8 cellular contexts compared by ENCODE assay signal in genomic region chr2:200483729-200484198, GRCh38. TPM values are rescaled to one million over a fixed set of nuclear protein-coding genes. Genes with fewer than 3 reads are reported as not detected.
DNase-seq lines count a peak whose midpoint lies in the region; ATAC-seq, FAIRE-seq and TF ChIP-seq lines count a peak whose summit lies in the region.

No MANE protein-coding gene starts in this region.

- DNase-seq in SHP77 (lab: John Stamatoyannopoulos, UW), result peak; percentile 31 to 62
- DNase-seq in SHP77 treated with DMSO at 0.1 percent for 48 hours (lab: John Stamatoyannopoulos, UW), result no peak
- DNase-seq in HTR-8/SVneo (ENCODE audit: insufficient read length, low spot score), result peak; percentile 26
- peak; percentile 13 for DNase-seq in RPMI7951 (ENCODE audit: low read depth)
- DNase-seq in foreskin fibroblast, result peak in 1 of 2 donors; percentile 63
- DNase-seq in NCI-H1092 treated with DMSO at 0.1 percent for 48 hours (lab: John Stamatoyannopoulos, UW), result no peak
- no peak for DNase-seq in NOMO-1 (lab: John Stamatoyannopoulos, UW; ENCODE audit: unreplicated experiment in 2 of 2)

- peak; percentile 45 for ATAC-seq in GM21390 (IDR thresholded peaks at IDR 0.05; ENCODE audit: unreplicated experiment)

- no peak overlapping the region for H3K4me3 ChIP-seq in foreskin fibroblast (ENCODE audit: low read depth in 1 of 2, low read length in 2 of 2)

- FAIRE-seq in HTR-8/SVneo (lab: Jason Lieb, UNC), result no peak

- TF ChIP-seq CTCF in foreskin fibroblast (IDR thresholded peaks at IDR 0.05; ENCODE audit: low read depth, low read length), result peak; percentile 35

RNA-seq across cellular contexts. Expression of gene KCTD18, which starts 26.1 kb away (rescaled TPM):
- 16.7 and 20.8 TPM in 2 replicates for total RNA-seq in RPMI7951 (2014; rRNA removed; shearing (Covaris generic))

RNA-seq across cellular contexts. Expression of gene SGO2, which starts 42.2 kb away (rescaled TPM):
- 47.7 and 54.7 TPM in 2 replicates for total RNA-seq in RPMI7951 (2014; rRNA removed; shearing (Covaris generic))

Comparison
In these comparisons a context has a peak if more than half of its experiments do, and no peak if none do; other contexts are left out.
1. DNase-seq: peak in SHP77 (2 of 2), HTR-8/SVneo (single experiment) and RPMI7951 (single experiment); none in SHP77 treated with DMSO at 0.1 percent for 48 hours (single experiment), NCI-H1092 treated with DMSO at 0.1 percent for 48 hours (single experiment) and NOMO-1 (0 of 2).